1 cellular context compared by ENCODE assay signal in genomic region chr16:379961-380836, GRCh38.
TF ChIP-seq lines count a peak whose summit lies in the region.

No MANE protein-coding gene starts in this region.

TF ChIP-seq in IMR-90, 13 proteins besides CTCF, POLR2A, EP300 and RAD21 (continued from another document):
- TF ChIP-seq MAFK (IDR thresholded peaks at IDR 0.05; ENCODE audit: low read depth, low read length), result no peak
